In the genomic region with DNA sequence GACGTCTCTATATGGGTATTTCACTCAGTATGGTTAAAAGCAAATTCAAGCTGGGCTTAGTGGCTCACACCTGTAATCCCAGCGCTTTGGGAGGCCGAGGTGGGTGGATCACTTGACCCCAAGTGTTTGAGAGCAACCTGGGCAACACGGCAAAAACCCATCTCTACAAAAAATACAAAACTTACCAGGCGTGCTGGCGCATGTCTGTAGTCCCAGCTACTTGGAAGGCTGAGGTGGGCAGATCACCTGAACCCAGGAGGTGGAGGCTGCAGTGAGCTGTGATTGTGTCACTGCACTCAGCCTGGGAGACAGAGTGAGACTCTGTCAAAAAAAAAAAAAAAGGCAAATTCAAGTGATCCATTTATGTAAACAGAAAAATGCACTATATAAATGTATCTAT, we compare ENCODE assay signal across 1 cellular context.
TF ChIP-seq lines count a peak whose summit lies in the region.

No MANE protein-coding gene starts in this region.

TF ChIP-seq in WTC11, 78 proteins besides CTCF, POLR2A, EP300 and RAD21 (continued from another document):
- no peak for TF ChIP-seq ERG (CRISPR knock-in tag; IDR thresholded peaks at IDR 0.05)
- no peak for TF ChIP-seq PRRX2 (CRISPR knock-in tag; IDR thresholded peaks at IDR 0.05)
- no peak for TF ChIP-seq ZNF263 (CRISPR knock-in tag; IDR thresholded peaks at IDR 0.05; ENCODE audit: low read depth)
